In genomic region chrX:13250831-13251612, GRCh38 we compare ENCODE assay signal across 13 cellular contexts.
DNase-seq lines count a peak whose midpoint lies in the region; ATAC-seq and TF ChIP-seq lines count a peak whose summit lies in the region.
"Had no signal": no experiment of that assay in that cellular context is flagged by ENCODE, and none has a peak within 500 bp of the region (broad histone marks: within the 10 kb centered on the region; RNA-seq: fewer than 3 reads in every experiment).

No MANE protein-coding gene starts in this region.

- no peaks in the 10 kb centered on the region for H3K4me1 ChIP-seq in psoas muscle

- no peak overlapping the region for H3K4me3 Mint-ChIP-seq in naive thymus-derived CD8-positive, alpha-beta T cell
- H3K4me3 Mint-ChIP-seq: memory B cell had no signal

- peak; percentile 73 for DNase-seq in EL
- DNase-seq in fibroblast of the aortic adventitia (ENCODE audit: low read depth): peak; percentile 94
- DNase-seq in psoas muscle: no peak
- DNase-seq in midbrain (lab: John Stamatoyannopoulos, UW): no peak
- no peak for DNase-seq in naive thymus-derived CD8-positive, alpha-beta T cell
- no peak for DNase-seq in stimulated activated CD4-positive, alpha-beta T cell treated with anti-CD3 and anti-CD28 coated beads, Interleukin-1b, Interleukin-23, amount 100 ng/mL, for 48 hours
- DNase-seq: cortex of kidney, DMS53, MG63, RPMI8226 had no signal

- no peak overlapping the region for H3K4me3 ChIP-seq in fibroblast of the aortic adventitia (ENCODE audit: low read depth, low read length)
- no peak overlapping the region for H3K4me3 ChIP-seq in psoas muscle
- H3K4me3 ChIP-seq: MG63 had no signal

- no peaks in the 10 kb centered on the region for H3K27me3 Mint-ChIP-seq in naive thymus-derived CD8-positive, alpha-beta T cell
- H3K27me3 Mint-ChIP-seq: memory B cell had no signal

- TF ChIP-seq CTCF in fibroblast of the aortic adventitia (IDR thresholded peaks at IDR 0.05; ENCODE audit: insufficient read depth, low read length) (no peak), psoas muscle (IDR thresholded peaks at IDR 0.05) (no peak)

- H3K27me3 ChIP-seq in psoas muscle (ENCODE audit: insufficient read depth in 3 of 3, low read length in 2 of 3): peaks cover 0 to 9% (median 0%) of the 10 kb centered on the region in 3 donors
- H3K27me3 ChIP-seq: MG63 had no signal

- no peaks in the 10 kb centered on the region for H3K9me3 ChIP-seq in psoas muscle
- H3K9me3 ChIP-seq: MG63 had no signal

- no peaks in the 10 kb centered on the region for H3K36me3 ChIP-seq in psoas muscle (ENCODE audit: insufficient read depth in 1 of 2, low read depth in 1 of 2)
- H3K36me3 ChIP-seq: MG63 had no signal

- peak; percentile 29; the same call in 2 of the 3 replicates for ATAC-seq in SK-N-SH treated with all-trans-retinoic acid at 6 μM for 48 hours
- ATAC-seq in psoas muscle: peak in 3 of 4 donors; percentile 24 to 53 (median 42)
- no peak for ATAC-seq in naive thymus-derived CD8-positive, alpha-beta T cell
- ATAC-seq in HG03460 (IDR thresholded peaks at IDR 0.05; ENCODE audit: unreplicated experiment): no peak

- POLR2A ChIA-PET in naive thymus-derived CD8-positive, alpha-beta T cell (lab: Charles Lee): interaction anchor here (0.7 kb wide), 1 partner anchor 9 kb away, joined by 9 read pairs; no protein-coding TSS in a partner anchor

- peaks cover 0 to 10% (median 0%) of the 10 kb centered on the region in 9 donors for H3K9me3 Mint-ChIP-seq in naive thymus-derived CD8-positive, alpha-beta T cell
- H3K9me3 Mint-ChIP-seq: memory B cell had no signal

- H3K36me3 Mint-ChIP-seq in naive thymus-derived CD8-positive, alpha-beta T cell: peaks cover 0 to 1% (median 0%) of the 10 kb centered on the region in 3 donors
- H3K36me3 Mint-ChIP-seq: memory B cell had no signal

- H3K27ac ChIP-seq in psoas muscle: no peak overlapping the region

- intact Hi-C loops in psoas muscle (cut with DNase I): no loop called here

- 49 to 53% (median 50%) methylated on average over 7 of the region's 7 CpGs for WGBS in psoas muscle, 3 donors

- peaks cover 0 to 31% (median 9%) of the 10 kb centered on the region in 4 donors for H3K4me1 Mint-ChIP-seq in naive thymus-derived CD8-positive, alpha-beta T cell

- no peak overlapping the region for H3K27ac Mint-ChIP-seq in naive thymus-derived CD8-positive, alpha-beta T cell
- H3K27ac Mint-ChIP-seq: memory B cell had no signal

TF ChIP-seq in SK-N-SH treated with all-trans-retinoic acid at 6 μM for 48 hours, 23 proteins besides CTCF, POLR2A, EP300 and RAD21:
- no peak for TF ChIP-seq ZNF565 (CRISPR knock-in tag; conservative IDR thresholded peaks at IDR 0.05; ENCODE audit: low read depth)
- no peak for TF ChIP-seq ESRRG (CRISPR knock-in tag; IDR thresholded peaks at IDR 0.05)
- TF ChIP-seq RARB (CRISPR knock-in tag; IDR thresholded peaks at IDR 0.05): no peak
- TF ChIP-seq TOX (CRISPR knock-in tag; IDR thresholded peaks at IDR 0.05; ENCODE audit: borderline replicate concordance): no peak
- TF ChIP-seq SNAI2 (CRISPR knock-in tag; IDR thresholded peaks at IDR 0.05): no peak
- no peak for TF ChIP-seq PATZ1 (CRISPR knock-in tag; IDR thresholded peaks at IDR 0.05; ENCODE audit: borderline replicate concordance)

Comparison
In these comparisons a context has a peak if more than half of its experiments do, and no peak if none do; other contexts are left out.
1. DNase-seq: peak in EL (single experiment) and fibroblast of the aortic adventitia (single experiment); none in psoas muscle (0 of 2), midbrain (single experiment), naive thymus-derived CD8-positive, alpha-beta T cell (0 of 10) and stimulated activated CD4-positive, alpha-beta T cell treated with anti-CD3 and anti-CD28 coated beads, Interleukin-1b, Interleukin-23, amount 100 ng/mL, for 48 hours (single experiment).
2. ATAC-seq: peak in SK-N-SH treated with all-trans-retinoic acid at 6 μM for 48 hours (single experiment) and psoas muscle (3 of 4); none in naive thymus-derived CD8-positive, alpha-beta T cell (0 of 2) and HG03460 (single experiment).